In genomic region chrX:39802354-39802753, GRCh38 we compare ENCODE assay signal across 17 cellular contexts.
DNase-seq lines count a peak whose midpoint lies in the region; ATAC-seq, FAIRE-seq and TF ChIP-seq lines count a peak whose summit lies in the region.
"Had no signal": no experiment of that assay in that cellular context is flagged by ENCODE, and none has a peak within 500 bp of the region (broad histone marks: within the 10 kb centered on the region; RNA-seq: fewer than 3 reads in every experiment).

No MANE protein-coding gene starts in this region.

- H4K8ac ChIP-seq in neuronal stem cell (ENCODE audit: low read depth, low read length): no peak overlapping the region

- H3K36me3 Mint-ChIP-seq in mesothelial cell of epicardium: no peaks in the 10 kb centered on the region

- peaks cover 6% of the 10 kb centered on the region for H3K4me1 Mint-ChIP-seq in mesothelial cell of epicardium

- H3K18ac ChIP-seq in neuronal stem cell (ENCODE audit: low read length): no peak overlapping the region

- H3K79me2 ChIP-seq in K562 (ENCODE audit: control insufficient read depth, insufficient read depth, low read length): no peaks in the 10 kb centered on the region

- H3K27ac ChIP-seq in left ventricle myocardium inferior (replicated peaks) (no peak overlapping the region), K562 (ENCODE audit: extremely low read depth, low read depth, low read length) (no peak overlapping the region), neuronal stem cell (replicated peaks; ENCODE audit: low read length) (no peak overlapping the region)
- H3K27ac ChIP-seq: HL-60, KMS-11 had no signal

- H3K14ac ChIP-seq in neuronal stem cell (ENCODE audit: low read length): no peak overlapping the region

- H3K4me3 Mint-ChIP-seq in mesothelial cell of epicardium: no peak overlapping the region

- H3K9ac ChIP-seq in K562 (ENCODE audit: insufficient read depth in 1 of 2, low read depth in 2 of 2, low read length in 2 of 2): no peak overlapping the region
- H3K9ac ChIP-seq in neuronal stem cell (ENCODE audit: low read depth, low read length, poor library complexity): no peak overlapping the region
- H3K9ac ChIP-seq: KMS-11 had no signal

- H2AFZ ChIP-seq in K562 (ENCODE audit: low read depth, low read length) (peak overlapping the region; percentile 51; the same call in 1 of the 2 replicates), neuronal stem cell (ENCODE audit: low read length) (peak overlapping the region; percentile 26)

- CTCF ChIA-PET in K562 (lab: Yijun Ruan, JAX; ENCODE audit: low intra/inter-chr PET ratio): no interaction called here

- DNase-seq in Right ventricle myocardium inferior (ENCODE audit: missing footprints): no peak
- DNase-seq in left ventricle myocardium inferior: no peak
- peak; percentile 25 for DNase-seq in NB4 (ENCODE audit: low read depth)
- no peak for DNase-seq in K562 (ENCODE audit: extremely low read depth in 1 of 4, low spot score in 3 of 4)
- no peak for DNase-seq in neuronal stem cell (ENCODE audit: low spot score)
- DNase-seq in mesothelial cell of epicardium (ENCODE audit: low spot score in 2 of 2, unreplicated experiment in 2 of 2): no peak
- no peak for DNase-seq in ureter (ENCODE audit: low spot score)
- DNase-seq: NCI-H1417 treated with DMSO at 0.1 percent for 48 hours, NCI-H2029 treated with DMSO at 0.1 percent for 48 hours, NCI-H510A, OCI-M1 had no signal

- ATAC-seq in Right ventricle myocardium inferior (peak; percentile 64), K562 (no peak), HG03175 (IDR thresholded peaks at IDR 0.05; ENCODE audit: unreplicated experiment) (no peak)
- ATAC-seq: GM12878 had no signal

- no peak for TF ChIP-seq RAD21 in K562 (CRISPR knock-in tag; conservative IDR thresholded peaks at IDR 0.05 in 1 of 2, IDR thresholded peaks at IDR 0.05 in 1 of 2)

- no peaks in the 10 kb centered on the region for H3K79me1 ChIP-seq in neuronal stem cell (ENCODE audit: low read depth, low read length)

- H3K4me2 ChIP-seq in K562 (ENCODE audit: insufficient read depth, low read length) (no peak overlapping the region), neuronal stem cell (ENCODE audit: insufficient read depth, low read length, poor library complexity, severe bottlenecking) (no peak overlapping the region)
- H3K4me2 ChIP-seq: KMS-11 had no signal

- no peak overlapping the region for H2BK12ac ChIP-seq in neuronal stem cell (ENCODE audit: low read length)

- no peak overlapping the region for H3K27ac Mint-ChIP-seq in mesothelial cell of epicardium

- TF ChIP-seq EP300 in K562 (IDR thresholded peaks at IDR 0.05; ENCODE audit: low read length): no peak

- H3K27me3 Mint-ChIP-seq in mesothelial cell of epicardium (ENCODE audit: low read depth): no peaks in the 10 kb centered on the region

- no peak overlapping the region for H3K4ac ChIP-seq in neuronal stem cell (ENCODE audit: low read length)

- no peak overlapping the region for H2BK5ac ChIP-seq in neuronal stem cell (ENCODE audit: low read length)

- POLR2A ChIA-PET in K562 (lab: Yijun Ruan, JAX): no interaction called here

- H3K9me1 ChIP-seq in K562 (ENCODE audit: control insufficient read depth, insufficient read depth, low read length): no peaks in the 10 kb centered on the region

- TF ChIP-seq CTCF in left ventricle myocardium inferior (IDR thresholded peaks at IDR 0.05; ENCODE audit: borderline replicate concordance): no peak
- TF ChIP-seq CTCF in NB4 (IDR thresholded peaks at IDR 0.05; ENCODE audit: low read depth, low read length): no peak
- TF ChIP-seq CTCF in K562 (IDR thresholded peaks at IDR 0.05 in 2 of 3, conservative IDR thresholded peaks at IDR 0.05 in 1 of 3; ENCODE audit: insufficient read depth in 2 of 3, low read depth in 1 of 3, low read length in 3 of 3): no peak
- TF ChIP-seq CTCF in mesothelial cell of epicardium (IDR thresholded peaks at IDR 0.05; ENCODE audit: unreplicated experiment): no peak

- H3K4me1 ChIP-seq in left ventricle myocardium inferior (no peaks in the 10 kb centered on the region), K562 (replicated peaks in 1 of 2; ENCODE audit: control insufficient read depth in 2 of 2, insufficient read depth in 2 of 2, low read length in 2 of 2) (no peaks in the 10 kb centered on the region; a peak in 1 of 5 replicates), neuronal stem cell (ENCODE audit: control insufficient read depth in 2 of 2, insufficient read depth in 1 of 2, low read depth in 1 of 2, low read length in 2 of 2) (no peaks in the 10 kb centered on the region)

- H4K91ac ChIP-seq in neuronal stem cell (ENCODE audit: low read depth, low read length, poor library complexity): no peak overlapping the region

- no peak overlapping the region for H3K4me3 ChIP-seq in left ventricle myocardium inferior
- H3K4me3 ChIP-seq in NB4 (ENCODE audit: low read depth, low read length): no peak overlapping the region
- no peak overlapping the region for H3K4me3 ChIP-seq in K562
- no peak overlapping the region for H3K4me3 ChIP-seq in neuronal stem cell (ENCODE audit: low read length in 2 of 2)
- H3K4me3 ChIP-seq: GM12878 had no signal

- H3K36me3 ChIP-seq in left ventricle myocardium inferior (no peaks in the 10 kb centered on the region), K562 (ENCODE audit: control insufficient read depth, insufficient read depth, low read length) (no peaks in the 10 kb centered on the region), neuronal stem cell (replicated peaks in 1 of 2; ENCODE audit: control insufficient read depth in 2 of 2, insufficient read depth in 2 of 2, low read length in 2 of 2) (no peaks in the 10 kb centered on the region)

- TF ChIP-seq POLR2A in NB4 (IDR thresholded peaks at IDR 0.05; ENCODE audit: extremely low read depth, insufficient read length) (no peak), K562 (conservative IDR thresholded peaks at IDR 0.05) (no peak)

- peaks cover 20% of the 10 kb centered on the region for H3K9me3 Mint-ChIP-seq in mesothelial cell of epicardium

- no peak for FAIRE-seq in K562 (lab: Jason Lieb, UNC)
- FAIRE-seq: A204.1, GM12878, GM18507 had no signal

- H2BK120ac ChIP-seq in neuronal stem cell (ENCODE audit: low read depth, low read length): no peak overlapping the region

- in situ Hi-C loops in K562 (cut with MboI): no loop called here

- no peak overlapping the region for H3K23ac ChIP-seq in neuronal stem cell (ENCODE audit: low read depth, low read length, poor library complexity)

- H4K20me1 ChIP-seq in K562 (replicated peaks; ENCODE audit: control insufficient read depth, insufficient read depth, low read length): no peaks in the 10 kb centered on the region

- H2AK5ac ChIP-seq in neuronal stem cell (ENCODE audit: low read depth, low read length): no peak overlapping the region

- intact Hi-C loops in Right ventricle myocardium inferior (cut with DNase I) (loop anchor here (10.0 kb wide), 1 partner anchor 538 kb away; no protein-coding TSS in a partner anchor), left ventricle myocardium inferior (cut with micrococcal nuclease) (no loop called here), K562 (cut with micrococcal nuclease) (no loop called here)

- BruUV-seq in K562 (replicated peaks; lab: Mats Ljungman, UMichigan): no TSS peak

- no peak overlapping the region for H2BK15ac ChIP-seq in neuronal stem cell (ENCODE audit: low read length)

- WGBS in K562 (ENCODE audit: insufficient coverage, low coverage, missing lambda C conversion rate): 18% methylated on average over 9 of the region's 11 CpGs
- WGBS in neuronal stem cell (ENCODE audit: extremely low coverage in 2 of 2, insufficient read length in 2 of 2, insufficient replicate concordance in 1 of 2), 2 donors: no CpG with 5 or more reads among the region's 11 CpGs

- H3K9me3 ChIP-seq in left ventricle myocardium inferior (replicated peaks): no peaks in the 10 kb centered on the region
- H3K9me3 ChIP-seq in K562 (replicated peaks; ENCODE audit: control insufficient read depth, insufficient read depth, low read depth, low read length): no peaks in the 10 kb centered on the region
- H3K9me3 ChIP-seq in neuronal stem cell (replicated peaks in 1 of 2; ENCODE audit: control insufficient read depth in 2 of 2, insufficient read depth in 1 of 2, low read depth in 1 of 2, low read length in 2 of 2): no peaks in the 10 kb centered on the region

- H3K27me3 ChIP-seq in left ventricle myocardium inferior (ENCODE audit: low read depth): no peaks in the 10 kb centered on the region
- no peaks in the 10 kb centered on the region; a peak in 1 of 5 replicates for H3K27me3 ChIP-seq in K562 (ENCODE audit: control insufficient read depth in 2 of 2, insufficient read depth in 2 of 2, low read length in 2 of 2)
- no peaks in the 10 kb centered on the region for H3K27me3 ChIP-seq in neuronal stem cell (ENCODE audit: control insufficient read depth in 3 of 3, insufficient read depth in 3 of 3, low read depth in 1 of 3, low read length in 3 of 3)

TF ChIP-seq in K562, 482 proteins besides CTCF, POLR2A, EP300 and RAD21:
- TF ChIP-seq SPI1 (IDR thresholded peaks at IDR 0.05; ENCODE audit: borderline replicate concordance, low read depth, low read length) (peak; percentile 65; the same call in 1 of the 2 replicates), ELF4 (CRISPR knock-in tag; IDR thresholded peaks at IDR 0.05) (no peak)
TF ChIP-seq in K562: peak in this region for 1.
